Comparison of ENCODE assay signal across 7 cellular contexts in genomic region chr4:52861879-52862604, GRCh38. TPM values are rescaled to one million over a fixed set of nuclear protein-coding genes. Genes with fewer than 3 reads are reported as not detected.
DNase-seq lines count a peak whose midpoint lies in the region; ATAC-seq and TF ChIP-seq lines count a peak whose summit lies in the region.

Gene RASL11B (plus strand): TSS chr4:52862317. CDS start chr4:52862508, 191 bp downstream.

- peak; percentile 99 for ATAC-seq in GM18511 (IDR thresholded peaks at IDR 0.05; ENCODE audit: unreplicated experiment)
- peak; percentile 98 for ATAC-seq in HG02943 (IDR thresholded peaks at IDR 0.05; ENCODE audit: low read depth, unreplicated experiment)

- DNase-seq in NCI-H2081 treated with DMSO at 0.1 percent for 48 hours (lab: John Stamatoyannopoulos, UW) (peak; percentile 14), kidney epithelial cell (ENCODE audit: low read depth) (no peak)
- peak; percentile 59 for DNase-seq in activated CD4-positive, CD25-positive, alpha-beta regulatory T cell treated with anti-CD3 and anti-CD28 coated beads, Interleukin-2, amount 50 U/mL, for 16 hours (ENCODE audit: low read depth, low spot score)
- peak; percentile 82 for DNase-seq in central memory CD4-positive, alpha-beta T cell
- peak; percentile 56 to 82 (median 68) for DNase-seq in stimulated activated CD4-positive, alpha-beta T cell treated with anti-CD3 and anti-CD28 coated beads, Interleukin-12 subunit alpha, Interleukin-12 subunit beta, amount 100 ng/mL, for 48 hours (ENCODE audit: low read depth in 2 of 3, low spot score in 1 of 3)

- H3K36me3 ChIP-seq in kidney epithelial cell (ENCODE audit: control insufficient read depth, insufficient read depth, low read length): no peaks in the 10 kb centered on the region

- TF ChIP-seq CTCF in kidney epithelial cell (IDR thresholded peaks at IDR 0.05; ENCODE audit: insufficient read depth, low read length, poor library complexity, severe bottlenecking): no peak

- H3K27me3 ChIP-seq in kidney epithelial cell (ENCODE audit: control insufficient read depth, insufficient read depth, low read length): peaks cover 12% of the 10 kb centered on the region

- H3K4me3 ChIP-seq in kidney epithelial cell (ENCODE audit: low read depth, low read length): peak within 1 kb of the TSS; percentile 69

RNA-seq across cellular contexts. Expression of gene RASL11B, which starts in this region (rescaled TPM):
- 0.67 and 2.1 TPM in 2 replicates for total RNA-seq in kidney epithelial cell
